In the genomic region with DNA sequence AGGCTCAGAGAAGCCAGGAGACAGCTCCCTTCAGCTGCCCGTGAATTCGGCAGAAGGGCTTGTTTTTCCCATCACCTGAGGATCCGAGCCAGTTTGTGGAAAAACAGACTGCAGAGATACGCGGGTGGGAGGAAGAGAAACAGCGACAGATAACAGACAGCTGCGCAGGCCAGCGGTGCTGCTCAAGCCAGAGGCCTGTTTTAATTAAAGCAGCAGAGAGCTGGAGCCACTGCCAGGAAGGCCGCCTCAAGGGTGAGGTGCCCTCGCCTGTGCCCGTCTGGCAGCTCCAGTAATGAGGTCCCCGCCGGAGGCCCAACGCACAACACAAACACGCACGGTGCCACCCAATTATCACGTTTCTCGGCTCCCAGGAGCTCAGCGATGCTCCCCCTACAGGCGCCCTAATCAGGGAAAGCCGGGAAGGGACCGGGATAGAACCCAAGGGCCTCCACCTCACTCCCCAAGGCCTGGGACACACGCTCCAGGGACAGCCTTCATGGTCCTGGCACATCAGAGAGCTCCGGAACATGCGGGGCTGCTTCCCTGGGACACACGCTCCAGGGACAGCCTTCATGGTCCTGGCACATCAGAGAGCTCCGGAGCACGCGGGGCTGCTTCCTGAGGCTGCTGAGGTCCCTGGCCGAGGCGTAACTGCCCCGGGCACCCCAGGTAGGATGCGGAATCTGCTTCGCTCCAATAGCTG, we compare ENCODE assay signal across 1 cellular context.
TF ChIP-seq lines count a peak whose summit lies in the region.

No MANE protein-coding gene starts in this region.

TF ChIP-seq in IMR-90, 13 proteins besides CTCF, POLR2A, EP300 and RAD21:
- TF ChIP-seq, protein P1, sequence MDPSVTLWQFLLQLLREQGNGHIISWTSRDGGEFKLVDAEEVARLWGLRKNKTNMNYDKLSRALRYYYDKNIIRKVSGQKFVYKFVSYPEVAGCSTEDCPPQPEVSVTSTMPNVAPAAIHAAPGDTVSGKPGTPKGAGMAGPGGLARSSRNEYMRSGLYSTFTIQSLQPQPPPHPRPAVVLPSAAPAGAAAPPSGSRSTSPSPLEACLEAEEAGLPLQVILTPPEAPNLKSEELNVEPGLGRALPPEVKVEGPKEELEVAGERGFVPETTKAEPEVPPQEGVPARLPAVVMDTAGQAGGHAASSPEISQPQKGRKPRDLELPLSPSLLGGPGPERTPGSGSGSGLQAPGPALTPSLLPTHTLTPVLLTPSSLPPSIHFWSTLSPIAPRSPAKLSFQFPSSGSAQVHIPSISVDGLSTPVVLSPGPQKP (IDR thresholded peaks at IDR 0.05; ENCODE audit: borderline replicate concordance, low read depth, low read length), result no peak
